ENCODE assay signal across 18 cellular contexts in the genomic region with DNA sequence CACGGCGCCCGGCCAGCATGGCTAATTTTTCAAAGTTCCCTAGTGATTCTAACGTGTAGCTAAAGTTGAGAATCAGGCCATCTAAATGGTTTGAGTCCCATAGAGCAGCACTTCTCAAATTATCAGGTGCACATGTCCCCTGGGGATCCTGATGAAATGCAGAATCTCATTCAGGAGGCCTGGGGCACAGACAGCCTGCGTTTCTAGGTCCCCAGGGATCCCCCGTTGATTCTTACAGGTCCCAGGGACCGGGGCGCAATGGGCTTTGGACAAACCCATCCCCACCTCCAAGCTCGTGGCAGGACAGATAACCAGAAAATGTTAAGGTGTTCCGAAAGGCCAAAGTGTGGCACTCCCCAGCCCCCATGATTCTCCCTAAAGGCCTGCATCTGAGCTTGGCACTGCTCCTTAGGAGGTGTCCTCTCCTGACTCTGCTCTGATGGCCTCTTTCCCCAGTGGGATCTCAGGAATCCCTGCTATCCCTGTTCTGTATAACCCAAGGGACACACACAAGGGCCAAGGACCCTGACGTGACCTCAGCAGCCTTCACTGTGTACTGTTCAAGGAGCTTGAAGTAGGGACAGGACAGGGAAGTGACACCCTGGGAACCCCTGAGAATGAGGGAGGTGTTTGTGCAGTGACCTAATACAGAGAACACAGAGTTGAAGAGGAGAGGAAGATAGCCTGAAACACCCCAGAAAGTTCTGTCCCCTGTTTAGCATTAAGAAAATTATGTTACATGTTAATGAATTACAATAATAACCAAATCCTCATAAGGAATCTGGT. TPM values are rescaled to one million over a fixed set of nuclear protein-coding genes. Genes with fewer than 3 reads are reported as not detected.
A peak's percentile ranks its signal among the peaks of the same experiment; 100 is the strongest.
DNase-seq lines count a peak whose midpoint lies in the region; ATAC-seq and TF ChIP-seq lines count a peak whose summit lies in the region.
"Had no signal": no experiment of that assay in that cellular context is flagged by ENCODE, and none has a peak within 500 bp of the region (broad histone marks: within the 10 kb centered on the region; RNA-seq: fewer than 3 reads in every experiment).

No MANE protein-coding gene starts in this region.

- H3K4me3 ChIP-seq in BE2C (ENCODE audit: low read depth, low read length) (no peak overlapping the region), OCI-LY7 (ENCODE audit: low read depth, low read length, poor library complexity, severe bottlenecking) (peak overlapping the region; percentile 53), foreskin fibroblast (ENCODE audit: low read depth in 1 of 2, low read length in 2 of 2) (no peak overlapping the region)
- H3K4me3 ChIP-seq: left ventricle myocardium inferior, pancreas had no signal

- intact Hi-C loops in OCI-LY7 (cut with micrococcal nuclease; ENCODE audit: unreplicated experiment): loop anchor here (5.0 kb wide), 2 partner anchors 725 to 1675 kb away; a partner anchor contains a TSS

- TF ChIP-seq CTCF in BE2C (IDR thresholded peaks at IDR 0.05; ENCODE audit: low read depth, low read length) (no peak), OCI-LY7 (conservative IDR thresholded peaks at IDR 0.05; ENCODE audit: low read length) (no peak), foreskin fibroblast (IDR thresholded peaks at IDR 0.05; ENCODE audit: low read depth, low read length) (no peak), foreskin keratinocyte (conservative IDR thresholded peaks at IDR 0.05) (no peak)

- H3K27ac ChIP-seq in OCI-LY7 (ENCODE audit: low read depth, low read length, poor library complexity, severe bottlenecking) (peak overlapping the region; percentile 99), foreskin keratinocyte (no peak overlapping the region)
- H3K27ac ChIP-seq: left ventricle myocardium inferior, pancreas had no signal

- BruUV-seq in OCI-LY7 (replicated peaks; lab: Mats Ljungman, UMichigan): no TSS peak

- peak; percentile 30 for DNase-seq in BE2C
- DNase-seq in OCI-LY7 (ENCODE audit: low spot score): peak; percentile 96
- no peak for DNase-seq in foreskin fibroblast
- no peak for DNase-seq in NCI-H2171 treated with DMSO at 0.1 percent for 48 hours (lab: John Stamatoyannopoulos, UW)
- no peak for DNase-seq in foreskin keratinocyte
- DNase-seq: activated CD4-positive, CD25-positive, alpha-beta regulatory T cell; activated effector memory CD4-positive, alpha-beta T cell treated with Interleukin-2 at 50 U/mL for 16 hours; amniotic stem cell; CD8-positive, alpha-beta memory T cell; foreskin melanocyte; left ventricle myocardium inferior; NCI-H187 treated with DMSO at 0.1 percent for 48 hours; NCI-H526 treated with DMSO at 0.1 percent for 48 hours; stimulated activated naive CD4-positive, alpha-beta T cell treated with Interleukin-2 at 50 U/mL for 16 hours had no signal

- CTCF ChIA-PET in OCI-LY7 (lab: Charles Lee; ENCODE audit: unreplicated experiment): interaction anchor here (0.6 to 1.5 kb wide), 4 partner anchors 8 to 17 kb away, joined by 3 to 4 read pairs (median 4); a partner anchor contains a TSS

- no peaks in the 10 kb centered on the region for H3K36me3 ChIP-seq in BE2C
- peaks cover 85% of the 10 kb centered on the region for H3K36me3 ChIP-seq in OCI-LY7 (ENCODE audit: insufficient read depth, low read length)
- H3K36me3 ChIP-seq: pancreas had no signal

- peaks cover 85% of the 10 kb centered on the region for H3K79me2 ChIP-seq in OCI-LY7 (ENCODE audit: insufficient read depth, low read depth, low read length)

- no peaks in the 10 kb centered on the region for H4K20me1 ChIP-seq in OCI-LY7 (ENCODE audit: insufficient read depth, low read length)

- peak overlapping the region; percentile 77 for H3K4me2 ChIP-seq in OCI-LY7 (ENCODE audit: low read length)

- POLR2A ChIA-PET in OCI-LY7 (lab: Charles Lee): interaction anchor here (0.6 to 6.2 kb wide), 10 partner anchors 8 to 1673 kb away, joined by 3 to 134 read pairs (median 3); a partner anchor contains a TSS

- H2AFZ ChIP-seq in OCI-LY7 (ENCODE audit: low read length): no peak overlapping the region

- ATAC-seq in GM19043 (IDR thresholded peaks at IDR 0.05; ENCODE audit: low read depth, unreplicated experiment): peak; percentile 44
- ATAC-seq in HG02759 (IDR thresholded peaks at IDR 0.05; ENCODE audit: unreplicated experiment): peak; percentile 35
- ATAC-seq in HG03442 (IDR thresholded peaks at IDR 0.05; ENCODE audit: unreplicated experiment): no peak
- ATAC-seq in foreskin keratinocyte: no peak
- ATAC-seq: pancreas had no signal

- no peaks in the 10 kb centered on the region for H3K9me3 ChIP-seq in BE2C
- peaks cover 3% of the 10 kb centered on the region; the same call in 1 of the 2 replicates for H3K9me3 ChIP-seq in OCI-LY7 (ENCODE audit: low read length)
- H3K9me3 ChIP-seq: left ventricle myocardium inferior, pancreas had no signal

- no peaks in the 10 kb centered on the region for H3K9me2 ChIP-seq in OCI-LY7 (ENCODE audit: insufficient read depth, low read length)

- H3K27me3 ChIP-seq in BE2C (peaks cover 10% of the 10 kb centered on the region), foreskin keratinocyte (no peaks in the 10 kb centered on the region)
- H3K27me3 ChIP-seq: pancreas had no signal

- no peaks in the 10 kb centered on the region for H3K4me1 ChIP-seq in BE2C
- H3K4me1 ChIP-seq in OCI-LY7 (ENCODE audit: insufficient read depth, low read length, poor library complexity, severe bottlenecking): peaks cover 99% of the 10 kb centered on the region
- H3K4me1 ChIP-seq in foreskin keratinocyte: peaks cover 20% of the 10 kb centered on the region
- H3K4me1 ChIP-seq: left ventricle myocardium inferior, pancreas had no signal

RNA-seq across cellular contexts. Expression of a gene that starts 8.0 kb away (rescaled TPM):
- polyA plus RNA-seq in BE2C (2012; ENCODE audit: insufficient read depth, insufficient read length, low read depth): 0.09 TPM
- 74.2 and 92.3 TPM in 2 replicates for total RNA-seq in OCI-LY7 (2014; rRNA removed; shearing (Covaris generic))
- total RNA-seq in OCI-LY7 (2022) (219 and 233 TPM in 2 replicates), foreskin keratinocyte (13.5 and 13.7 TPM in 2 replicates)
- 6.8 and 6.9 TPM in 2 replicates for polyA plus RNA-seq in foreskin keratinocyte
- polyA plus RNA-seq: CD8-positive, alpha-beta memory T cell had no signal

RNA-seq across cellular contexts. Expression of a gene that starts 47.5 kb away (rescaled TPM):
- not detected for polyA plus RNA-seq in BE2C (2012; ENCODE audit: insufficient read depth, insufficient read length, low read depth)
- not detected in 2 replicates for total RNA-seq in OCI-LY7 (2014; rRNA removed; shearing (Covaris generic))
- not detected in 2 replicates for total RNA-seq in OCI-LY7 (2022)
- total RNA-seq in foreskin keratinocyte: 134 and 232 TPM in 2 replicates
- polyA plus RNA-seq in foreskin keratinocyte: 62.7 and 92.3 TPM in 2 replicates
- total RNA-seq: CD8-positive, alpha-beta memory T cell had no signal
- polyA plus RNA-seq: CD8-positive, alpha-beta memory T cell had no signal

Comparison
In these comparisons a context has a peak if more than half of its experiments do, and no peak if none do; other contexts are left out.
1. DNase-seq: peak in BE2C (single experiment) and OCI-LY7 (single experiment); none in foreskin fibroblast (0 of 2), NCI-H2171 treated with DMSO at 0.1 percent for 48 hours (single experiment) and foreskin keratinocyte (0 of 2).
2. ATAC-seq: peak in GM19043 (single experiment) and HG02759 (single experiment); none in HG03442 (single experiment) and foreskin keratinocyte (single experiment).
3. RNA of a gene that starts 47.5 kb away (total RNA-seq): 134 to 232 TPM in foreskin keratinocyte; not detected in OCI-LY7; every median in the first group is over 100 times any median in the second.